ENCODE assay signal across 34 cellular contexts in the genomic region with DNA sequence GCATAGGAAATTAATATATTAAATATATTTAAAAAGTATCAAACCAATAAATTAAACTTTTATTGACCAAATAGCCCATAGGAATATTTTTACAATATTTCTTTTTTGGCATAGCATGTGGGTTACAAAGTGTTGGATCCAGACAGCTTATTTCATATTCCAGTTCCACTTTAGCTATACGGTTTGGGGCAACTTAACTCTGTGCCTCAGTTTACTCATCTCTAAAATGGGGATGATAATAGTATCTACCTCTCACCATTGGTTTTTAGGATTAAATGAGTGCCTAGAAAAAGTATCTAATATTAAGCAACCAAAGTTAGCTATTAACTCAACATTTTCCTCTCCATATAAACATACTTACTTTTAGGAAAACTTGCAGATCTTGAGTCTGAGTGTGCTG.
"Had no signal": no experiment of that assay in that cellular context is flagged by ENCODE, and none has a peak within 500 bp of the region (broad histone marks: within the 10 kb centered on the region; RNA-seq: fewer than 3 reads in every experiment).

No MANE protein-coding gene starts in this region.

- DNase-seq: Karpas-422, Kasumi-1, MG63, MM.1S, MV-4-11, NCI-H1048, NCI-H1092, NCI-H1092 treated with DMSO at 0.1 percent for 48 hours, NCI-H1105, NCI-H1105 treated with DMSO at 0.1 percent for 48 hours, NCI-H1417, NCI-H1417 treated with DMSO at 0.1 percent for 48 hours, NCI-H1436, NCI-H1436 treated with DMSO at 0.1 percent for 48 hours, NCI-H146, NCI-H1694, NCI-H1694 treated with DMSO at 0.1 percent for 48 hours, NCI-H187, NCI-H187 treated with DMSO at 0.1 percent for 48 hours, NCI-H1930, NCI-H2029, NCI-H2029 treated with DMSO at 0.1 percent for 48 hours, NCI-H2081, NCI-H2081 treated with DMSO at 0.1 percent for 48 hours, NCI-H2107, NCI-H2171, NCI-H2171 treated with DMSO at 0.1 percent for 48 hours, NCI-H2227 treated with DMSO at 0.1 percent for 48 hours, NCI-H345, NCI-H446, NCI-H446 treated with DMSO at 0.1 percent for 48 hours, NCI-H510A, NCI-H510A treated with DMSO at 0.1 percent for 48 hours, NCI-H524 had no signal

- H3K36me3 ChIP-seq: MG63 had no signal

- H3K9me3 ChIP-seq: MG63 had no signal

- H3K27me3 ChIP-seq: MG63 had no signal

- H3K4me3 ChIP-seq: MG63 had no signal
